ENCODE assay signal across 16 cellular contexts in the genomic region with DNA sequence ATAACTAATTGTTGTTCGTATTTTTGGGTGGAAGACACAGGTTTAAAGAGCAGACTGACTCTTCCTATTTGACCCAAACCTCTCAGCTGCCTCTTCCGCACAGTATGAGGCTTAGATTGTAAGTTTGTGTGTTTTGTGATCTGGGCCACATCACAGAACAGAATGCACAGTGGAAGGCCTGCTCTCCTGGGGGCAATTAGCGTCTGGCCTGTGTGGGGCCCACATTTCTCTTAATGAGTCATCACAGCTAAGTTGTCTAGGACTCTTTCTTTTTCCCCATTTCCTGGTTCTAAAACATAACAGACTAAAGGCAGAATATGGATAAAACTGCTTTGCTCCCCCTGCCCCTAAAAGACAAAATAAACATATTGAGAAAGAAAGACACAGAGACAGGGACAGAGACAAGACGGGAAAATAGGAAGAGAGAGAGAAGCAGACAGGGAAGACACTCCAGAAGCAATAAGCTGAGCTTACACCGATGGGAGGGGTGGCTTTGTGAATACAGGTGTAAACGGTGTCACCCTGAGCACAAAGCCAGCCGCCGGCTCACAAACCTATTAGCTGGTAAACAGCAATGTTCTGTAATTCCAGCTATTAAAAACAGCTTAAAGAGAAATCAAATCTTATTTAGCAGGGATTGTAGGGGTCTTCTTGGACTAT.
A peak's percentile ranks its signal among the peaks of the same experiment; 100 is the strongest.
DNase-seq lines count a peak whose midpoint lies in the region; ATAC-seq lines count a peak whose summit lies in the region.
"Had no signal": no experiment of that assay in that cellular context is flagged by ENCODE, and none has a peak within 500 bp of the region (broad histone marks: within the 10 kb centered on the region; RNA-seq: fewer than 3 reads in every experiment).

No MANE protein-coding gene starts in this region.

- WGBS in mesendoderm (ENCODE audit: extremely low coverage, insufficient coverage, low lambda C conversion rate), result no CpG with 5 or more reads among the region's 8 CpGs

- DNase-seq in NCI-H1417 (lab: John Stamatoyannopoulos, UW) (peak in 2 of 3 experiments; percentile 34 to 51), NCI-H1417 treated with DMSO at 0.1 percent for 48 hours (lab: John Stamatoyannopoulos, UW) (no peak), NCI-H69 (lab: John Stamatoyannopoulos, UW) (peak; percentile 92), mesendoderm (peak; percentile 26), head of caudate nucleus (no peak), COLO668 (lab: John Stamatoyannopoulos, UW; ENCODE audit: unreplicated experiment) (no peak), CD1c-positive myeloid dendritic cell (ENCODE audit: extremely low spot score) (no peak)
- DNase-seq: activated naive CD8-positive, alpha-beta T cell treated with anti-CD3 and anti-CD28 coated beads, Interleukin-2, amount 10 ng/mL, durations not matched to agents 7 days and 5 days; COR-L47; hypothalamus; NCI-H446; tibial artery had no signal

- H3K23ac ChIP-seq in mesendoderm (ENCODE audit: low read length), result no peak overlapping the region

- no peak overlapping the region for H3K27ac ChIP-seq in mesendoderm (ENCODE audit: low read depth, low read length)
- H3K27ac ChIP-seq: 22Rv1, neutrophil, tibial artery had no signal

- H2AK5ac ChIP-seq in mesendoderm (ENCODE audit: low read length), result no peak overlapping the region

- no peak overlapping the region for H2BK15ac ChIP-seq in mesendoderm (replicated peaks; ENCODE audit: low read depth)

- peak; percentile 64 for ATAC-seq in HG02798 (IDR thresholded peaks at IDR 0.05; ENCODE audit: poor library complexity, unreplicated experiment)
- ATAC-seq: Right ventricle myocardium inferior had no signal

- H3K27me3 ChIP-seq in mesendoderm (ENCODE audit: insufficient read depth, low read length, poor library complexity), result no peaks in the 10 kb centered on the region
- H3K27me3 ChIP-seq: neutrophil, tibial artery had no signal

- H3K4me1 ChIP-seq in mesendoderm (ENCODE audit: control insufficient read depth, low read depth, low read length), result peaks cover 4% of the 10 kb centered on the region
- H3K4me1 ChIP-seq: tibial artery had no signal

- H3K9ac ChIP-seq in mesendoderm (ENCODE audit: low read length), result no peak overlapping the region

- intact Hi-C loops in head of caudate nucleus (cut with DNase I), result no loop called here

- H3K79me1 ChIP-seq in mesendoderm (ENCODE audit: low read length), result no peaks in the 10 kb centered on the region

- no peak overlapping the region for H3K56ac ChIP-seq in mesendoderm (ENCODE audit: low read length)

- H3K79me2 ChIP-seq in mesendoderm (ENCODE audit: control insufficient read depth, insufficient read depth, low read length), result no peaks in the 10 kb centered on the region

- H2BK120ac ChIP-seq in mesendoderm (ENCODE audit: low read depth, low read length), result no peak overlapping the region

- no peak overlapping the region for H4K8ac ChIP-seq in mesendoderm (ENCODE audit: low read depth, low read length)

- H3K18ac ChIP-seq in mesendoderm (ENCODE audit: low read length), result no peak overlapping the region

- no peak overlapping the region for H2BK5ac ChIP-seq in mesendoderm (ENCODE audit: low read length)

- H3K4ac ChIP-seq in mesendoderm (ENCODE audit: low read depth, low read length), result no peak overlapping the region

- H3K4me2 ChIP-seq in mesendoderm (ENCODE audit: low read length), result no peak overlapping the region

- no peak overlapping the region for H3K4me3 ChIP-seq in mesendoderm (ENCODE audit: low read length)
- H3K4me3 ChIP-seq: tibial artery had no signal

- H4K5ac ChIP-seq in mesendoderm (ENCODE audit: low read length), result no peak overlapping the region

- H3K36me3 ChIP-seq in mesendoderm (ENCODE audit: control insufficient read depth, insufficient read depth, low read length), result no peaks in the 10 kb centered on the region
- H3K36me3 ChIP-seq: neutrophil, tibial artery had no signal

Comparison
In these comparisons a context has a peak if more than half of its experiments do, and no peak if none do; other contexts are left out.
1. DNase-seq: peak in NCI-H1417 (2 of 3), NCI-H69 (single experiment) and mesendoderm (single experiment); none in NCI-H1417 treated with DMSO at 0.1 percent for 48 hours (single experiment), head of caudate nucleus (0 of 42), COLO668 (single experiment) and CD1c-positive myeloid dendritic cell (single experiment).